1 cellular context compared by ENCODE assay signal in the genomic region with DNA sequence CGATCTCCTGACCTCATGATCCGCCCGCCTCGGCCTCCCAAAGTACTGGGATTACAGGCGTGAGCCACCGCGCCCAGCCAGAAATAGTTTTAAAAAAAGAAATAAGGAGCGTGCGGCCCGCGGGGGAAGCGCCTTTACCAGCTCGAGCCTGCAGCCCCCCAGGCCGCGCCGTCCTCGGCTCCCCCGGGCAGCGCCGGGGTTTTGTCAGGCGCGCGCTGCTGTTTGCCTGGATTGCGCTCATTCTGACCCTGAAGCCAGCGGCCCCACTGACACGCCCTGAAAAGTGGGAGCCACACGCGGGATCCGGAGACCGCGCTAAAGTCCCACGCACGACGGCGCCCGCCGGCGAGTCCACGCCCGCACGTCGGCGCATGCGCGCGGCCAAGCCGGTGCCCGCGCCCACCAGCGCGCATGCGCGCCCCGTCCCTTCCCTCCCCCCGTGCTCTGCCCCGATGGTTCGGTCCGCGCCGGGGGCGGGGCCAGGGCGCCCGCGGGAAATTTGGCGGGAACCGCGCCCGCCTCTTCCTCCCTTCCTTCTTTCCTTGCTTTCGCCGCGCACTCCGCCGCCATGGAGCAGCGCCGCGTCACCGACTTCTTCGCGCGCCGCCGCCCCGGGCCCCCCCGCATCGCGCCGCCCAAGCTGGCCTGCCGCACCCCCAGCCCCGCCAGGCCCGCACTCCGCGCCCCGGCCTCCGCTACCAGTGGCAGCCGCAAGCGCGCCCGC.
TF ChIP-seq lines count a peak whose summit lies in the region.

A gene (plus strand): TSS at position 526 of the 724 bp plus-strand sequence. CDS start 43 bp downstream, at position 569.

TF ChIP-seq in HepG2, 621 proteins besides CTCF, POLR2A, EP300 and RAD21 (continued from another document and continues in another):
- TF ChIP-seq, protein P1, sequence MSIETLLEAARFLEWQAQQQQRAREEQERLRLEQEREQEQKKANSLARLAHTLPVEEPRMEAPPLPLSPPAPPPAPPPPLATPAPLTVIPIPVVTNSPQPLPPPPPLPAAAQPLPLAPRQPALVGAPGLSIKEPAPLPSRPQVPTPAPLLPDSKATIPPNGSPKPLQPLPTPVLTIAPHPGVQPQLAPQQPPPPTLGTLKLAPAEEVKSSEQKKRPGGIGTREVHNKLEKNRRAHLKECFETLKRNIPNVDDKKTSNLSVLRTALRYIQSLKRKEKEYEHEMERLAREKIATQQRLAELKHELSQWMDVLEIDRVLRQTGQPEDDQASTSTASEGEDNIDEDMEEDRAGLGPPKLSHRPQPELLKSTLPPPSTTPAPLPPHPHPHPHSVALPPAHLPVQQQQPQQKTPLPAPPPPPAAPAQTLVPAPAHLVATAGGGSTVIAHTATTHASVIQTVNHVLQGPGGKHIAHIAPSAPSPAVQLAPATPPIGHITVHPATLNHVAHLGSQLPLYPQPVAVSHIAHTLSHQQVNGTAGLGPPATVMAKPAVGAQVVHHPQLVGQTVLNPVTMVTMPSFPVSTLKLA (IDR thresholded peaks at IDR 0.05) = no peak
- no peak for TF ChIP-seq ZNF251 (CRISPR knock-in tag; IDR thresholded peaks at IDR 0.05)
- TF ChIP-seq CHCHD3 (CRISPR knock-in tag; IDR thresholded peaks at IDR 0.05) = no peak
- TF ChIP-seq, protein P2, sequence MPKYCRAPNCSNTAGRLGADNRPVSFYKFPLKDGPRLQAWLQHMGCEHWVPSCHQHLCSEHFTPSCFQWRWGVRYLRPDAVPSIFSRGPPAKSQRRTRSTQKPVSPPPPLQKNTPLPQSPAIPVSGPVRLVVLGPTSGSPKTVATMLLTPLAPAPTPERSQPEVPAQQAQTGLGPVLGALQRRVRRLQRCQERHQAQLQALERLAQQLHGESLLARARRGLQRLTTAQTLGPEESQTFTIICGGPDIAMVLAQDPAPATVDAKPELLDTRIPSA (CRISPR knock-in tag; IDR thresholded peaks at IDR 0.05; ENCODE audit: borderline replicate concordance) = no peak
- 0 out of 2 replicates have a peak, but pooled peaks have one; percentile 67 for TF ChIP-seq ZNF256 (CRISPR knock-in tag; conservative IDR thresholded peaks at IDR 0.05)
- peak; percentile 75 for TF ChIP-seq MEIS1 (CRISPR knock-in tag; IDR thresholded peaks at IDR 0.05; ENCODE audit: borderline replicate concordance)
- TF ChIP-seq, protein P3, sequence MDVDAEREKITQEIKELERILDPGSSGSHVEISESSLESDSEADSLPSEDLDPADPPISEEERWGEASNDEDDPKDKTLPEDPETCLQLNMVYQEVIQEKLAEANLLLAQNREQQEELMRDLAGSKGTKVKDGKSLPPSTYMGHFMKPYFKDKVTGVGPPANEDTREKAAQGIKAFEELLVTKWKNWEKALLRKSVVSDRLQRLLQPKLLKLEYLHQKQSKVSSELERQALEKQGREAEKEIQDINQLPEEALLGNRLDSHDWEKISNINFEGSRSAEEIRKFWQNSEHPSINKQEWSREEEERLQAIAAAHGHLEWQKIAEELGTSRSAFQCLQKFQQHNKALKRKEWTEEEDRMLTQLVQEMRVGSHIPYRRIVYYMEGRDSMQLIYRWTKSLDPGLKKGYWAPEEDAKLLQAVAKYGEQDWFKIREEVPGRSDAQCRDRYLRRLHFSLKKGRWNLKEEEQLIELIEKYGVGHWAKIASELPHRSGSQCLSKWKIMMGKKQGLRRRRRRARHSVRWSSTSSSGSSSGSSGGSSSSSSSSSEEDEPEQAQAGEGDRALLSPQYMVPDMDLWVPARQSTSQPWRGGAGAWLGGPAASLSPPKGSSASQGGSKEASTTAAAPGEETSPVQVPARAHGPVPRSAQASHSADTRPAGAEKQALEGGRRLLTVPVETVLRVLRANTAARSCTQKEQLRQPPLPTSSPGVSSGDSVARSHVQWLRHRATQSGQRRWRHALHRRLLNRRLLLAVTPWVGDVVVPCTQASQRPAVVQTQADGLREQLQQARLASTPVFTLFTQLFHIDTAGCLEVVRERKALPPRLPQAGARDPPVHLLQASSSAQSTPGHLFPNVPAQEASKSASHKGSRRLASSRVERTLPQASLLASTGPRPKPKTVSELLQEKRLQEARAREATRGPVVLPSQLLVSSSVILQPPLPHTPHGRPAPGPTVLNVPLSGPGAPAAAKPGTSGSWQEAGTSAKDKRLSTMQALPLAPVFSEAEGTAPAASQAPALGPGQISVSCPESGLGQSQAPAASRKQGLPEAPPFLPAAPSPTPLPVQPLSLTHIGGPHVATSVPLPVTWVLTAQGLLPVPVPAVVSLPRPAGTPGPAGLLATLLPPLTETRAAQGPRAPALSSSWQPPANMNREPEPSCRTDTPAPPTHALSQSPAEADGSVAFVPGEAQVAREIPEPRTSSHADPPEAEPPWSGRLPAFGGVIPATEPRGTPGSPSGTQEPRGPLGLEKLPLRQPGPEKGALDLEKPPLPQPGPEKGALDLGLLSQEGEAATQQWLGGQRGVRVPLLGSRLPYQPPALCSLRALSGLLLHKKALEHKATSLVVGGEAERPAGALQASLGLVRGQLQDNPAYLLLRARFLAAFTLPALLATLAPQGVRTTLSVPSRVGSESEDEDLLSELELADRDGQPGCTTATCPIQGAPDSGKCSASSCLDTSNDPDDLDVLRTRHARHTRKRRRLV (CRISPR knock-in tag; IDR thresholded peaks at IDR 0.05) = 0 out of 2 replicates have a peak, but pooled peaks have one; percentile 43
- TF ChIP-seq MEIS2 (CRISPR knock-in tag; IDR thresholded peaks at IDR 0.05) = peak; percentile 60; the same call in 1 of the 2 replicates
- TF ChIP-seq PHF8 (CRISPR knock-in tag; IDR thresholded peaks at IDR 0.05) = peak; percentile 90
- no peak for TF ChIP-seq ZNF138 (CRISPR knock-in tag; IDR thresholded peaks at IDR 0.05; ENCODE audit: low read depth)
- TF ChIP-seq ZBTB7B (CRISPR knock-in tag; IDR thresholded peaks at IDR 0.05) = no peak; the same call in none of the 2 replicates
- no peak for TF ChIP-seq TBP (CRISPR knock-in tag; IDR thresholded peaks at IDR 0.05)
- no peak for TF ChIP-seq SETDB1 (CRISPR knock-in tag; IDR thresholded peaks at IDR 0.05; ENCODE audit: borderline replicate concordance)
- TF ChIP-seq CREM (IDR thresholded peaks at IDR 0.05) = no peak
- no peak for TF ChIP-seq CREM (CRISPR knock-in tag; IDR thresholded peaks at IDR 0.05)
- no peak for TF ChIP-seq NR3C1 (CRISPR knock-in tag; IDR thresholded peaks at IDR 0.05)
- TF ChIP-seq U2AF2 (IDR thresholded peaks at IDR 0.05; ENCODE audit: low read depth, low read length) = no peak
- no peak for TF ChIP-seq TCF12 (IDR thresholded peaks at IDR 0.05)
- peak; percentile 73 for TF ChIP-seq TCF12 (CRISPR knock-in tag; IDR thresholded peaks at IDR 0.05)
- peak; percentile 39; the same call in 1 of the 2 replicates for TF ChIP-seq HDAC1 (CRISPR knock-in tag; IDR thresholded peaks at IDR 0.05)
- no peak for TF ChIP-seq HHEX (CRISPR knock-in tag; IDR thresholded peaks at IDR 0.05)
- TF ChIP-seq, protein P4, sequence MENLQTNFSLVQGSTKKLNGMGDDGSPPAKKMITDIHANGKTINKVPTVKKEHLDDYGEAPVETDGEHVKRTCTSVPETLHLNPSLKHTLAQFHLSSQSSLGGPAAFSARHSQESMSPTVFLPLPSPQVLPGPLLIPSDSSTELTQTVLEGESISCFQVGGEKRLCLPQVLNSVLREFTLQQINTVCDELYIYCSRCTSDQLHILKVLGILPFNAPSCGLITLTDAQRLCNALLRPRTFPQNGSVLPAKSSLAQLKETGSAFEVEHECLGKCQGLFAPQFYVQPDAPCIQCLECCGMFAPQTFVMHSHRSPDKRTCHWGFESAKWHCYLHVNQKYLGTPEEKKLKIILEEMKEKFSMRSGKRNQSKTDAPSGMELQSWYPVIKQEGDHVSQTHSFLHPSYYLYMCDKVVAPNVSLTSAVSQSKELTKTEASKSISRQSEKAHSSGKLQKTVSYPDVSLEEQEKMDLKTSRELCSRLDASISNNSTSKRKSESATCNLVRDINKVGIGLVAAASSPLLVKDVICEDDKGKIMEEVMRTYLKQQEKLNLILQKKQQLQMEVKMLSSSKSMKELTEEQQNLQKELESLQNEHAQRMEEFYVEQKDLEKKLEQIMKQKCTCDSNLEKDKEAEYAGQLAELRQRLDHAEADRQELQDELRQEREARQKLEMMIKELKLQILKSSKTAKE (CRISPR knock-in tag; IDR thresholded peaks at IDR 0.05; ENCODE audit: borderline replicate concordance) = no peak
- no peak for TF ChIP-seq HDAC6 (IDR thresholded peaks at IDR 0.05; ENCODE audit: low read depth, low read length)
- 0 out of 2 replicates have a peak, but pooled peaks have one; percentile 15 for TF ChIP-seq ZNF350 (CRISPR knock-in tag; IDR thresholded peaks at IDR 0.05; ENCODE audit: borderline replicate concordance, low read depth)
- TF ChIP-seq ZFP62 (CRISPR knock-in tag; IDR thresholded peaks at IDR 0.05) = no peak
- TF ChIP-seq, protein P5, sequence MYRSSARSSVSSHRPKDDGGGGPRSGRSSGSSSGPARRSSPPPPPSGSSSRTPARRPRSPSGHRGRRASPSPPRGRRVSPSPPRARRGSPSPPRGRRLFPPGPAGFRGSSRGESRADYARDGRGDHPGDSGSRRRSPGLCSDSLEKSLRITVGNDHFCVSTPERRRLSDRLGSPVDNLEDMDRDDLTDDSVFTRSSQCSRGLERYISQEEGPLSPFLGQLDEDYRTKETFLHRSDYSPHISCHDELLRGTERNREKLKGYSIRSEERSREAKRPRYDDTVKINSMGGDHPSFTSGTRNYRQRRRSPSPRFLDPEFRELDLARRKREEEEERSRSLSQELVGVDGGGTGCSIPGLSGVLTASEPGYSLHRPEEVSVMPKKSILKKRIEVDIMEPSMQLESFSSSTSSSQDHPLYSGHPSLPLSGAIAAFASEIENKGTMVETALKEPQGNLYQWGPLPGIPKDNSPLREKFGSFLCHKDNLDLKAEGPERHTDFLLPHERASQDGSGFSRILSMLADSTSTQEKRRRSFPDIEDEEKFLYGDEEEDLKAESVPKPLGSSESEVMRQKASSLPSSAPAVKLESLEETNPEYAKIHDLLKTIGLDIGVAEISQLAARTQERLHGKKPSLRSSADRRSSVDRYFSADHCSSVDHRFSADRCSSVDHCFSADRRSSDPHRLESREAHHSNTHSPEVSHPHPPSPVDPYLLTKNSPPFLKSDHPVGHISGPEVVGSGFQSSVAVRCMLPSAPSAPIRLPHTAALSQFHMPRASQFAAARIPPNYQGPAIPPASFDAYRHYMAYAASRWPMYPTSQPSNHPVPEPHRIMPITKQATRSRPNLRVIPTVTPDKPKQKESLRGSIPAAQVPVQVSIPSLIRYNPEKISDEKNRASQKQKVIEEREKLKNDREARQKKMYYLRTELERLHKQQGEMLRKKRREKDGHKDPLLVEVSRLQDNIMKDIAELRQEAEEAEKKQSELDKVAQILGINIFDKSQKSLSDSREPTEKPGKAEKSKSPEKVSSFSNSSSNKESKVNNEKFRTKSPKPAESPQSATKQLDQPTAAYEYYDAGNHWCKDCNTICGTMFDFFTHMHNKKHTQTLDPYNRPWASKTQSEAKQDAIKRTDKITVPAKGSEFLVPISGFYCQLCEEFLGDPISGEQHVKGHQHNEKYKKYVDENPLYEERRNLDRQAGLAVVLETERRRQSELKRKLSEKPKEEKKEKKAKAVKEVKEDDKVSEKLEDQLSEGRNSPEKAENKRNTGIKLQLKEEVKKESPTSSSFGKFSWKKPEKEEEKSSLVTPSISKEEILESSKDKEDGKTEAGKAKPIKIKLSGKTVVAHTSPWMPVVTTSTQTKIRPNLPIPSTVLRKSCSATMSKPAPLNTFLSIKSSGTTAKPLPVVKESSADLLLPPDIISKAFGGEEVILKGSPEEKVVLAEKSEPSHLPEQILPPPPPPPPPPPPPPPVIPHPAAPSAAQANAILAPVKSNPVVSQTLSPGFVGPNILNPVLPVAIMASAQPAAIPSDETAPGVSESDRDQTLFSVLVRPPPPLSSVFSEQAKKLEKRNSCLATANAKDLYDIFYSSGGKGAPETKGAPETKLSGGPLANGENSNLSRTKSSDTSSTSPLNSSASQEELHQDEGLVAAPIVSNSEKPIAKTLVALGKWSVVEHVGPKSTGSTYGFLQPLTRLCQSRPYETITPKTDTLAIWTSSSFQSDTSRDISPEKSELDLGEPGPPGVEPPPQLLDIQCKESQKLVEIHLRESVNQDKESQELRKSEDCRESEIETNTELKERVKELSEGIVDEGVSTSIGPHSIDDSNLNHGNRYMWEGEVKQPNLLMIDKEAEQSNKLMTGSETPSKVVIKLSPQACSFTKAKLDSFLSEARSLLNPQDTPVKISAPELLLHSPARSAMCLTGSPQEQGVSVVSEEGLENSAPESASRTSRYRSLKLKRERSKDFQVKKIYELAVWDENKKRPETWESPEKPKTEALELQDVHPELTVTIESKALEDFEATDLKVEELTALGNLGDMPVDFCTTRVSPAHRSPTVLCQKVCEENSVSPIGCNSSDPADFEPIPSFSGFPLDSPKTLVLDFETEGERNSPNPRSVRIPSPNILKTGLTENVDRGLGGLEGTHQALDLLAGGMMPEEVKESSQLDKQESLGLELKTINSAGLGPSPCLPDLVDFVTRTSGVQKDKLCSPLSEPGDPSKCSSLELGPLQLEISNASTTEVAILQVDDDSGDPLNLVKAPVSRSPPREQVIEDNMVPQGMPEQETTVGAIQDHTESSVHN (CRISPR knock-in tag; IDR thresholded peaks at IDR 0.05) = peak; percentile 60; the same call in 1 of the 2 replicates
- peak; percentile 89 for TF ChIP-seq ZFX (CRISPR knock-in tag; IDR thresholded peaks at IDR 0.05; ENCODE audit: low read depth)
- TF ChIP-seq NR2F6 (IDR thresholded peaks at IDR 0.05) = no peak
- 0 out of 2 replicates have a peak, but pooled peaks have one; percentile 27 for TF ChIP-seq NR2F6 (CRISPR knock-in tag; IDR thresholded peaks at IDR 0.05)
- peak; percentile 91 for TF ChIP-seq SP4 (CRISPR knock-in tag; IDR thresholded peaks at IDR 0.05)
- no peak for TF ChIP-seq SMARCE1 (IDR thresholded peaks at IDR 0.05; ENCODE audit: borderline replicate concordance)
- TF ChIP-seq, protein P6, sequence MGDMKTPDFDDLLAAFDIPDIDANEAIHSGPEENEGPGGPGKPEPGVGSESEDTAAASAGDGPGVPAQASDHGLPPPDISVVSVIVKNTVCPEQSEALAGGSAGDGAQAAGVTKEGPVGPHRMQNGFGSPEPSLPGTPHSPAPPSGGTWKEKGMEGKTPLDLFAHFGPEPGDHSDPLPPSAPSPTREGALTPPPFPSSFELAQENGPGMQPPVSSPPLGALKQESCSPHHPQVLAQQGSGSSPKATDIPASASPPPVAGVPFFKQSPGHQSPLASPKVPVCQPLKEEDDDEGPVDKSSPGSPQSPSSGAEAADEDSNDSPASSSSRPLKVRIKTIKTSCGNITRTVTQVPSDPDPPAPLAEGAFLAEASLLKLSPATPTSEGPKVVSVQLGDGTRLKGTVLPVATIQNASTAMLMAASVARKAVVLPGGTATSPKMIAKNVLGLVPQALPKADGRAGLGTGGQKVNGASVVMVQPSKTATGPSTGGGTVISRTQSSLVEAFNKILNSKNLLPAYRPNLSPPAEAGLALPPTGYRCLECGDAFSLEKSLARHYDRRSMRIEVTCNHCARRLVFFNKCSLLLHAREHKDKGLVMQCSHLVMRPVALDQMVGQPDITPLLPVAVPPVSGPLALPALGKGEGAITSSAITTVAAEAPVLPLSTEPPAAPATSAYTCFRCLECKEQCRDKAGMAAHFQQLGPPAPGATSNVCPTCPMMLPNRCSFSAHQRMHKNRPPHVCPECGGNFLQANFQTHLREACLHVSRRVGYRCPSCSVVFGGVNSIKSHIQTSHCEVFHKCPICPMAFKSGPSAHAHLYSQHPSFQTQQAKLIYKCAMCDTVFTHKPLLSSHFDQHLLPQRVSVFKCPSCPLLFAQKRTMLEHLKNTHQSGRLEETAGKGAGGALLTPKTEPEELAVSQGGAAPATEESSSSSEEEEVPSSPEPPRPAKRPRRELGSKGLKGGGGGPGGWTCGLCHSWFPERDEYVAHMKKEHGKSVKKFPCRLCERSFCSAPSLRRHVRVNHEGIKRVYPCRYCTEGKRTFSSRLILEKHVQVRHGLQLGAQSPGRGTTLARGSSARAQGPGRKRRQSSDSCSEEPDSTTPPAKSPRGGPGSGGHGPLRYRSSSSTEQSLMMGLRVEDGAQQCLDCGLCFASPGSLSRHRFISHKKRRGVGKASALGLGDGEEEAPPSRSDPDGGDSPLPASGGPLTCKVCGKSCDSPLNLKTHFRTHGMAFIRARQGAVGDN (CRISPR knock-in tag; IDR thresholded peaks at IDR 0.05) = peak; percentile 91
